16 cellular contexts compared by ENCODE assay signal in the genomic region with DNA sequence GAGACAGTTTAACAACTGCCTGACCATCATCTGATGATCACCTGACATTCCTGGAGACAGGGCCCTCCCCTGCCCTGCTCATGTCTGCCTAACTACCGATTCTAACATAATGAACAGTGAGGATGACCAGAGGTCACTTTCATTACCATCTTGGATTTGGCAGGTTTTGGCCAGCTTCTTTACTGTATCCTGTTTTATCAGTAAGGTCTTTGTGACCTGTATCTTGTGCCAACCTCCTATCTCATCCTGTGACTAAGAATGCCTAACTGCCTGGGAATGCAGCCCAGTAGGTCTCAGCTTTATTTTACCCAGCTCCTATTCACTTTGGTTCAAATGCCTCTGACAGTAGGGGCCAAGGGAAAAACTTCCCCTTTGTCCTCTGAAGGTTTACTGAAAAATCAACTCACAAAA. TPM values are rescaled to one million over a fixed set of nuclear protein-coding genes. Genes with fewer than 3 reads are reported as not detected.
DNase-seq lines count a peak whose midpoint lies in the region; ATAC-seq, FAIRE-seq and TF ChIP-seq lines count a peak whose summit lies in the region.
"Had no signal": no experiment of that assay in that cellular context is flagged by ENCODE, and none has a peak within 500 bp of the region (broad histone marks: within the 10 kb centered on the region; RNA-seq: fewer than 3 reads in every experiment).

No MANE protein-coding gene starts in this region.

- H3K27me3 ChIP-seq in right lobe of liver (no peaks in the 10 kb centered on the region), HepG2 (ENCODE audit: control insufficient read depth in 1 of 2, insufficient read depth in 2 of 2, low read length in 2 of 2) (no peaks in the 10 kb centered on the region), adrenal gland (no peaks in the 10 kb centered on the region)
- H3K27me3 ChIP-seq: neutrophil had no signal

- WGBS in right lobe of liver (ENCODE audit: insufficient coverage, low coverage, low lambda C conversion rate, missing lambda C conversion rate), result 10% methylated on average over 1 of the region's 1 CpG
- 22% methylated on average over 1 of the region's 1 CpG for WGBS in HepG2 (ENCODE audit: low lambda C conversion rate)
- WGBS in adrenal gland, 4 donors, result 21 to 50% (median 36%) methylated on average over 1 of the region's 1 CpG

- intact Hi-C loops in right lobe of liver (cut with DNase I), result no loop called here
- intact Hi-C loops in HepG2 (cut with micrococcal nuclease; ENCODE audit: unreplicated experiment), result no loop called here
- intact Hi-C loops in adrenal gland (cut with DNase I), result loop anchor here in 1 of 2 donors (10.0 kb wide), 1 partner anchor 122 kb away; no protein-coding TSS in a partner anchor

- peak overlapping the region in 2 of 3 donors; percentile 1 to 3 for H3K27ac ChIP-seq in right lobe of liver
- no peak overlapping the region for H3K27ac ChIP-seq in HepG2 (ENCODE audit: extremely low read length, insufficient read depth, low read length)
- H3K27ac ChIP-seq in adrenal gland, result peak overlapping the region; percentile 63 to 86 (median 74)
- H3K27ac ChIP-seq: lower lobe of right lung, neutrophil had no signal

- H3K4me1 ChIP-seq in right lobe of liver (peaks cover 0 to 24% (median 9%) of the 10 kb centered on the region in 4 donors), HepG2 (ENCODE audit: insufficient read depth, low read length) (0 out of 2 replicates have a peak, but pooled peaks cover 5% of the 10 kb centered on the region), adrenal gland (replicated peaks in 1 of 2) (peaks cover 34 to 39% of the 10 kb centered on the region in 2 donors)

- FAIRE-seq in HepG2 (lab: Jason Lieb, UNC), result no peak
- no peak for FAIRE-seq in GM12892 (lab: Jason Lieb, UNC)
- FAIRE-seq: small intestine had no signal

- ATAC-seq in right lobe of liver (peak; percentile 46 to 76 (median 54)), HepG2 (no peak), left lobe of liver (peak; percentile 68), GM19455 (IDR thresholded peaks at IDR 0.05; ENCODE audit: unreplicated experiment) (no peak), esophagus mucosa (no peak)
- ATAC-seq: activated naive CD4-positive, alpha-beta T cell treated with anti-CD3 and anti-CD28 coated beads, Interleukin-2, amount 50 U/mL, for 72 hours; stimulated activated naive CD8-positive, alpha-beta T cell treated with anti-CD3 and anti-CD28 coated beads, Interleukin-15, amount 100 ng/mL, for 72 hours; WTC11 had no signal

- H2AFZ ChIP-seq in HepG2 (ENCODE audit: low read length), result no peak overlapping the region

- no peaks in the 10 kb centered on the region for H3K79me2 ChIP-seq in HepG2 (ENCODE audit: insufficient read depth, low read length)

- BruUV-seq in HepG2 (replicated peaks; lab: Mats Ljungman, UMichigan), result no TSS peak

- no peaks in the 10 kb centered on the region for H4K20me1 ChIP-seq in HepG2 (ENCODE audit: insufficient read depth, low read length)

- H3K9ac ChIP-seq in HepG2 (ENCODE audit: insufficient read depth, low read depth, low read length), result no peak overlapping the region

- no peak overlapping the region for H3K4me2 ChIP-seq in HepG2 (ENCODE audit: low read depth, low read length)

- H3K4me3 ChIP-seq in right lobe of liver (no peak overlapping the region), HepG2 (replicated peaks in 1 of 3; ENCODE audit: insufficient read depth in 1 of 3, low read depth in 2 of 3, low read length in 3 of 3) (no peak overlapping the region), adrenal gland (no peak overlapping the region)
- H3K4me3 ChIP-seq: lower lobe of right lung had no signal

- no peaks in the 10 kb centered on the region for H3K9me3 ChIP-seq in right lobe of liver
- H3K9me3 ChIP-seq in HepG2 (ENCODE audit: low read length), result no peaks in the 10 kb centered on the region; the same call in 1 of the 2 replicates
- H3K9me3 ChIP-seq in adrenal gland (replicated peaks in 1 of 3), result peaks cover 0 to 4% (median 0%) of the 10 kb centered on the region in 3 donors
- H3K9me3 ChIP-seq: neutrophil had no signal

- H3K36me3 ChIP-seq in right lobe of liver (no peaks in the 10 kb centered on the region), HepG2 (replicated peaks in 1 of 2; ENCODE audit: control insufficient read depth in 1 of 2, insufficient read depth in 2 of 2, low read length in 2 of 2) (no peaks in the 10 kb centered on the region), adrenal gland (replicated peaks in 1 of 2) (no peaks in the 10 kb centered on the region)
- H3K36me3 ChIP-seq: lower lobe of right lung, neutrophil had no signal

- TF ChIP-seq RAD21 in HepG2 (CRISPR knock-in tag; IDR thresholded peaks at IDR 0.05), result no peak

- TF ChIP-seq POLR2A in right lobe of liver (IDR thresholded peaks at IDR 0.05), result no peak
- TF ChIP-seq POLR2A in HepG2 (IDR thresholded peaks at IDR 0.05; ENCODE audit: insufficient read depth in 1 of 2, low read depth in 2 of 2, low read length in 2 of 2), result no peak
- peak in 1 of 2 donors; percentile 59 for TF ChIP-seq POLR2A in adrenal gland (IDR thresholded peaks at IDR 0.05)
- no peak for TF ChIP-seq POLR2A in GM12892 (IDR thresholded peaks at IDR 0.05; ENCODE audit: low read depth, low read length)

- no peak for DNase-seq in right lobe of liver
- no peak for DNase-seq in HepG2 (ENCODE audit: low spot score)
- DNase-seq in adrenal gland, result peak; percentile 72 to 87 (median 79)
- DNase-seq in left lobe of liver (ENCODE audit: low spot score), result no peak
- no peak for DNase-seq in GM12892 (ENCODE audit: insufficient read length)
- DNase-seq in DMS79 (lab: John Stamatoyannopoulos, UW), result no peak
- DNase-seq: COR-L47; hippocampal formation; lower lobe of right lung; small intestine; stimulated activated naive CD8-positive, alpha-beta T cell treated with anti-CD3 and anti-CD28 coated beads, Interleukin-15, amount 100 ng/mL, for 72 hours had no signal

- POLR2A ChIA-PET in HepG2 (lab: Yijun Ruan, JAX), result no interaction called here

- CTCF ChIA-PET in HepG2 (lab: Yijun Ruan, JAX; ENCODE audit: low intra/inter-chr PET ratio, low total read pairs), result no interaction called here

- TF ChIP-seq EP300 in HepG2 (IDR thresholded peaks at IDR 0.05; ENCODE audit: low read depth in 2 of 2, low read length in 2 of 2) (no peak), HepG2 (CRISPR knock-in tag; IDR thresholded peaks at IDR 0.05; ENCODE audit: borderline replicate concordance) (no peak)

- in situ Hi-C loops in HepG2 (cut with HindIII; ENCODE audit: extremely low pct_ligation_motif_present, low pct_unique_long_range_greater_than_20kb), result loop anchor here (10.0 kb wide), 1 partner anchor 272 kb away; no protein-coding TSS in a partner anchor

- no peak for TF ChIP-seq CTCF in right lobe of liver (IDR thresholded peaks at IDR 0.05)
- TF ChIP-seq CTCF in HepG2 (CRISPR knock-in tag; IDR thresholded peaks at IDR 0.05), result no peak
- TF ChIP-seq CTCF in adrenal gland (IDR thresholded peaks at IDR 0.05), result no peak

RNA-seq across cellular contexts. Expression of gene METTL6, which starts 40.2 kb away (rescaled TPM):
- total RNA-seq in right lobe of liver, result 1 to 10 TPM; 5.3 to 7.5 (median 6.2) TPM
- total RNA-seq in HepG2 (2016; rRNA removed; fragmentation: Illumina TruSeq; extraction: Trizol), result 29.4 and 35.9 TPM in 2 replicates
- total RNA-seq in HepG2 (2016; cell fraction: cytosol; rRNA removed; fragmentation: Illumina TruSeq; extraction: Trizol; ENCODE audit: low read depth), result 22.7 and 26.8 TPM in 2 replicates
- 27.2 and 36.6 TPM in 2 replicates for total RNA-seq in HepG2 (2016; cell fraction: insoluble cytoplasmic fraction; rRNA removed; fragmentation: Illumina TruSeq; extraction: Trizol)
- total RNA-seq in HepG2 (2016; cell fraction: membrane; rRNA removed; fragmentation: Illumina TruSeq; extraction: Trizol), result 24.1 and 24.6 TPM in 2 replicates
- 19.4 and 19.9 TPM in 2 replicates for total RNA-seq in HepG2 (2016; cell fraction: nucleus; rRNA removed; fragmentation: Illumina TruSeq; extraction: Trizol)
- 17.2 and 17.3 TPM in 2 replicates for polyA plus RNA-seq in HepG2 (2011; rRNA removed)
- 14.0 and 16.7 TPM in 2 replicates for polyA plus RNA-seq in HepG2 (2011; cell fraction: cytosol; rRNA removed)
- polyA plus RNA-seq in HepG2 (2011; cell fraction: nucleus; rRNA removed), result 8.0 and 10.6 TPM in 2 replicates
- polyA plus RNA-seq in HepG2 (2012), result 14.2 and 16.9 TPM in 2 replicates
- 8.7 and 10.2 TPM in 2 replicates for polyA plus RNA-seq in HepG2 (2016; cell fraction: cytosol; fragmentation: Illumina TruSeq; extraction: Trizol; ENCODE audit: low read depth)
- polyA plus RNA-seq in HepG2 (2016; cell fraction: insoluble cytoplasmic fraction; fragmentation: Illumina TruSeq; extraction: Trizol; ENCODE audit: low read depth), result 27.6 and 30.8 TPM in 2 replicates
- 10.9 and 14.1 TPM in 2 replicates for polyA plus RNA-seq in HepG2 (2016; cell fraction: membrane; fragmentation: Illumina TruSeq; extraction: Trizol; ENCODE audit: low read depth)
- polyA plus RNA-seq in HepG2 (2016; cell fraction: nucleus; fragmentation: Illumina TruSeq; extraction: Trizol; ENCODE audit: insufficient read depth, low read depth), result 18.8 and 19.1 TPM in 2 replicates
- polyA minus RNA-seq in HepG2 (2011; rRNA and poly(A)+ RNA removed; ENCODE audit: low replicate concordance), result 17.3 and 21.1 TPM in 2 replicates
- polyA minus RNA-seq in HepG2 (2011; cell fraction: cytosol; rRNA and poly(A)+ RNA removed), result 7.7 and 9.8 TPM in 2 replicates
- polyA minus RNA-seq in HepG2 (2011; cell fraction: nucleus; rRNA and poly(A)+ RNA removed), result 20.2 and 23.5 TPM in 2 replicates
- total RNA-seq in adrenal gland, result 10 to 100 TPM in 6 of 8 donors, 1 to 10 TPM in 2; 6.8 to 34.2 (median 13.1) TPM
- polyA plus RNA-seq in adrenal gland, result 10 to 100 TPM in 1 of 3 donors, 1 to 10 TPM in 2; 6.2 to 16.9 (median 8.4) TPM
- 4.7 TPM for total RNA-seq in left lobe of liver
- polyA plus RNA-seq in GM12892 (2012; ENCODE audit: missing spikeins), result 14.8 TPM
- 10.8 TPM for total RNA-seq in esophagus mucosa

RNA-seq across cellular contexts. Expression of gene EAF1, which starts 40.2 kb away (rescaled TPM):
- total RNA-seq in right lobe of liver, result 10 to 100 TPM; 11.6 to 27.7 (median 17.1) TPM
- total RNA-seq in HepG2 (2016; rRNA removed; fragmentation: Illumina TruSeq; extraction: Trizol), result 30.0 and 38.5 TPM in 2 replicates
- 2.7 and 2.8 TPM in 2 replicates for total RNA-seq in HepG2 (2016; cell fraction: cytosol; rRNA removed; fragmentation: Illumina TruSeq; extraction: Trizol; ENCODE audit: low read depth)
- total RNA-seq in HepG2 (2016; cell fraction: insoluble cytoplasmic fraction; rRNA removed; fragmentation: Illumina TruSeq; extraction: Trizol), result 30.9 and 39.2 TPM in 2 replicates
- total RNA-seq in HepG2 (2016; cell fraction: membrane; rRNA removed; fragmentation: Illumina TruSeq; extraction: Trizol), result 13.8 and 15.2 TPM in 2 replicates
- 15.8 and 18.3 TPM in 2 replicates for total RNA-seq in HepG2 (2016; cell fraction: nucleus; rRNA removed; fragmentation: Illumina TruSeq; extraction: Trizol)
- polyA plus RNA-seq in HepG2 (2011; rRNA removed), result 8.1 and 8.4 TPM in 2 replicates
- polyA plus RNA-seq in HepG2 (2011; cell fraction: cytosol; rRNA removed), result 7.9 and 8.6 TPM in 2 replicates
- polyA plus RNA-seq in HepG2 (2011; cell fraction: nucleus; rRNA removed), result 8.3 and 10.1 TPM in 2 replicates
- polyA plus RNA-seq in HepG2 (2012), result 13.2 and 13.9 TPM in 2 replicates
- 0.75 and 0.85 TPM in 2 replicates for polyA plus RNA-seq in HepG2 (2016; cell fraction: cytosol; fragmentation: Illumina TruSeq; extraction: Trizol; ENCODE audit: low read depth)
- polyA plus RNA-seq in HepG2 (2016; cell fraction: insoluble cytoplasmic fraction; fragmentation: Illumina TruSeq; extraction: Trizol; ENCODE audit: low read depth), result 26.3 and 27.8 TPM in 2 replicates
- 3.4 and 3.8 TPM in 2 replicates for polyA plus RNA-seq in HepG2 (2016; cell fraction: membrane; fragmentation: Illumina TruSeq; extraction: Trizol; ENCODE audit: low read depth)
- polyA plus RNA-seq in HepG2 (2016; cell fraction: nucleus; fragmentation: Illumina TruSeq; extraction: Trizol; ENCODE audit: insufficient read depth, low read depth), result 20.2 and 20.4 TPM in 2 replicates
- 14.7 and 20.2 TPM in 2 replicates for polyA minus RNA-seq in HepG2 (2011; rRNA and poly(A)+ RNA removed; ENCODE audit: low replicate concordance)
- 14.6 and 16.9 TPM in 2 replicates for polyA minus RNA-seq in HepG2 (2011; cell fraction: cytosol; rRNA and poly(A)+ RNA removed)
- polyA minus RNA-seq in HepG2 (2011; cell fraction: nucleus; rRNA and poly(A)+ RNA removed), result 7.5 and 13.4 TPM in 2 replicates
- 10 to 100 TPM; 11.8 to 30.6 (median 20.7) TPM for total RNA-seq in adrenal gland
- polyA plus RNA-seq in adrenal gland, result 10 to 100 TPM in 1 of 3 donors, 1 to 10 TPM in 2; 2.6 to 22.5 (median 4.6) TPM
- 11.6 TPM for total RNA-seq in left lobe of liver
- 11.3 TPM for polyA plus RNA-seq in GM12892 (2012; ENCODE audit: missing spikeins)
- total RNA-seq in esophagus mucosa, result 13.3 TPM

RNA-seq across cellular contexts. Expression of gene SH3BP5, which starts 54.8 kb away (rescaled TPM):
- total RNA-seq in right lobe of liver (10 to 100 TPM in 4 of 6 experiments, 1 to 10 TPM in 2; 8.9 to 19.2 (median 13.8) TPM), HepG2 (2016; rRNA removed; fragmentation: Illumina TruSeq; extraction: Trizol) (0.09 TPM in 1 of 2 replicates, not detected in the other), adrenal gland (100 to 1,000 TPM; 134 to 830 (median 180) TPM), left lobe of liver (10.5 TPM), esophagus mucosa (9.3 TPM)
- total RNA-seq in HepG2 (2016; cell fraction: cytosol; rRNA removed; fragmentation: Illumina TruSeq; extraction: Trizol; ENCODE audit: low read depth), result not detected in 2 replicates
- 0.06 TPM in 1 of 2 replicates, not detected in the other for total RNA-seq in HepG2 (2016; cell fraction: insoluble cytoplasmic fraction; rRNA removed; fragmentation: Illumina TruSeq; extraction: Trizol)
- total RNA-seq in HepG2 (2016; cell fraction: membrane; rRNA removed; fragmentation: Illumina TruSeq; extraction: Trizol), result not detected in 2 replicates
- not detected in 2 replicates for total RNA-seq in HepG2 (2016; cell fraction: nucleus; rRNA removed; fragmentation: Illumina TruSeq; extraction: Trizol)
- polyA plus RNA-seq in HepG2 (2011; rRNA removed) (0.09 and 0.16 TPM in 2 replicates), adrenal gland (1,000 to 10,000 TPM in 1 of 3 donors, 100 to 1,000 TPM in 2; 119 to 1,158 (median 135) TPM)
- 0.05 and 0.09 TPM in 2 replicates for polyA plus RNA-seq in HepG2 (2011; cell fraction: cytosol; rRNA removed)
- polyA plus RNA-seq in HepG2 (2011; cell fraction: nucleus; rRNA removed), result 0.26 TPM in 1 of 2 replicates, not detected in the other
- polyA plus RNA-seq in HepG2 (2012), result 0.11 TPM in 1 of 2 replicates, not detected in the other
- not detected in 2 replicates for polyA plus RNA-seq in HepG2 (2016; cell fraction: cytosol; fragmentation: Illumina TruSeq; extraction: Trizol; ENCODE audit: low read depth)
- polyA plus RNA-seq in HepG2 (2016; cell fraction: insoluble cytoplasmic fraction; fragmentation: Illumina TruSeq; extraction: Trizol; ENCODE audit: low read depth), result 0.25 TPM in 1 of 2 replicates, not detected in the other
- polyA plus RNA-seq in HepG2 (2016; cell fraction: membrane; fragmentation: Illumina TruSeq; extraction: Trizol; ENCODE audit: low read depth), result not detected in 2 replicates
- not detected in 2 replicates for polyA plus RNA-seq in HepG2 (2016; cell fraction: nucleus; fragmentation: Illumina TruSeq; extraction: Trizol; ENCODE audit: insufficient read depth, low read depth)
- 0.18 and 30.8 TPM in 2 replicates for polyA minus RNA-seq in HepG2 (2011; rRNA and poly(A)+ RNA removed; ENCODE audit: low replicate concordance)
- polyA minus RNA-seq in HepG2 (2011; cell fraction: cytosol; rRNA and poly(A)+ RNA removed), result not detected in 2 replicates
- 0.52 TPM in 1 of 2 replicates, not detected in the other for polyA minus RNA-seq in HepG2 (2011; cell fraction: nucleus; rRNA and poly(A)+ RNA removed)
- 25.2 TPM for polyA plus RNA-seq in GM12892 (2012; ENCODE audit: missing spikeins)

Comparison
In these comparisons a context has a peak if more than half of its experiments do, and no peak if none do; other contexts are left out.
1. ATAC-seq: peak in right lobe of liver (4 of 4) and left lobe of liver (single experiment); none in HepG2 (single experiment), GM19455 (single experiment) and esophagus mucosa (single experiment).
2. DNase-seq: peak in adrenal gland (7 of 7); none in right lobe of liver (0 of 3), HepG2 (single experiment), left lobe of liver (single experiment), GM12892 (single experiment) and DMS79 (single experiment).
3. RNA of gene SH3BP5, which starts 54.8 kb away (total RNA-seq): 134 to 830 TPM in adrenal gland; 8.9 to 19.2 TPM in right lobe of liver, 10.5 TPM in left lobe of liver (single experiment), 9.3 TPM in esophagus mucosa (single experiment) and 0.06 to 0.09 TPM in HepG2; every median in the first group is over 4 times any median in the second.